In the genomic region with DNA sequence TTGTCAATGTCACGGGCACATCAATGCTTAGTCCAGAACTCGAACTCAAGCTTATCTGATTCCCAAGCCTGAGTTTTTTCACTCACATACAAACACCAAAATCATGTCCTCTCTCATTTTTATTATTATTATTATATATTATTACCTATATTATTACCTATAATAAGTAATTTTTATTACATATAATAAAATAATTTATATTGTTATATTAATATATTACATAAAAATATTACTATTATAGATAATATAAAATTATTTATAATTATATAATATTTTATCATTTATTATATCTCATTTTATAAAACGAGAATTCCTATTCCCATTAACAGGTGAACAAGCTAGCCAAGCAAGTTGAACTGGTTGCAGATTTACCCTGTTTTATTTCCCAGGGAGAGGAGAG, we compare ENCODE assay signal across 21 cellular contexts. TPM values are rescaled to one million over a fixed set of nuclear protein-coding genes. Genes with fewer than 3 reads are reported as not detected.
DNase-seq lines count a peak whose midpoint lies in the region; ATAC-seq and TF ChIP-seq lines count a peak whose summit lies in the region.
"Had no signal": no experiment of that assay in that cellular context is flagged by ENCODE, and none has a peak within 500 bp of the region (broad histone marks: within the 10 kb centered on the region; RNA-seq: fewer than 3 reads in every experiment).

No MANE protein-coding gene starts in this region.

- in situ Hi-C loops in GM23248 (cut with MboI): no loop called here

- no peak overlapping the region for H3K9ac ChIP-seq in GM23248

- H3K27ac Mint-ChIP-seq in dendritic cell treated with granulocyte-macrophage colony-stimulating factor and Interleukin-4, amounts not matched to agents 40 ng/mL and 50 ng/mL, for 4 days: peak overlapping the region; percentile 71
- H3K27ac Mint-ChIP-seq: activated naive CD4-positive, alpha-beta T cell treated with anti-CD3 and anti-CD28 coated beads for 36 hours; CD4-positive, CD25-positive, alpha-beta regulatory T cell had no signal

- TF ChIP-seq CTCF in PC-9 (conservative IDR thresholded peaks at IDR 0.05): no peak
- TF ChIP-seq CTCF in osteoblast (IDR thresholded peaks at IDR 0.05; ENCODE audit: extremely low read depth, low read depth, low read length): no peak

- CTCF ChIA-PET in PC-9 (lab: Charles Lee): no interaction called here

- H3K9me3 ChIP-seq in GM23248 (ENCODE audit: low read depth): no peaks in the 10 kb centered on the region
- H3K9me3 ChIP-seq in PC-9 (ENCODE audit: insufficient read depth, low read depth): no peaks in the 10 kb centered on the region
- no peaks in the 10 kb centered on the region for H3K9me3 ChIP-seq in osteoblast (ENCODE audit: low read depth, low read length)
- H3K9me3 ChIP-seq: prostate gland, suprapubic skin had no signal

- H2AFZ ChIP-seq in GM23248: peak overlapping the region; percentile 84
- H2AFZ ChIP-seq in PC-9: no peak overlapping the region
- H2AFZ ChIP-seq in osteoblast (ENCODE audit: low read length): peak overlapping the region; percentile 98

- H3K4me3 ChIP-seq in GM23248 (no peak overlapping the region), PC-9 (no peak overlapping the region), osteoblast (ENCODE audit: insufficient read depth, low read length) (peak overlapping the region; percentile 34)
- H3K4me3 ChIP-seq: prostate gland, SK-N-MC, suprapubic skin had no signal

- no peaks in the 10 kb centered on the region for H3K9me2 ChIP-seq in GM23248 (ENCODE audit: insufficient read depth)
- H3K9me2 ChIP-seq in PC-9 (ENCODE audit: insufficient read depth): no peaks in the 10 kb centered on the region

- no TSS peak for BruUV-seq in PC-9 (replicated peaks; lab: Mats Ljungman, UMichigan)

- H3K79me2 ChIP-seq in GM23248 (ENCODE audit: insufficient read depth) (no peaks in the 10 kb centered on the region), PC-9 (ENCODE audit: low read depth) (no peaks in the 10 kb centered on the region), osteoblast (ENCODE audit: insufficient read depth, low read length) (no peaks in the 10 kb centered on the region)

- no peaks in the 10 kb centered on the region for H3K27me3 ChIP-seq in GM23248 (replicated peaks; ENCODE audit: insufficient read depth)
- H3K27me3 ChIP-seq in PC-9 (ENCODE audit: insufficient read depth, low read depth): no peaks in the 10 kb centered on the region
- no peaks in the 10 kb centered on the region for H3K27me3 ChIP-seq in osteoblast (ENCODE audit: insufficient read depth, low read length)
- H3K27me3 ChIP-seq: suprapubic skin had no signal

- peaks cover 7% of the 10 kb centered on the region for H3K9me3 Mint-ChIP-seq in dendritic cell treated with granulocyte-macrophage colony-stimulating factor and Interleukin-4, amounts not matched to agents 40 ng/mL and 50 ng/mL, for 4 days
- H3K9me3 Mint-ChIP-seq: activated naive CD4-positive, alpha-beta T cell treated with anti-CD3 and anti-CD28 coated beads for 36 hours had no signal

- H3K4me1 ChIP-seq in GM23248 (ENCODE audit: insufficient read depth): peaks cover 20% of the 10 kb centered on the region
- H3K4me1 ChIP-seq in PC-9 (replicated peaks; ENCODE audit: insufficient read depth): no peaks in the 10 kb centered on the region
- H3K4me1 ChIP-seq in osteoblast (ENCODE audit: insufficient read depth, low read length): peaks cover 7% of the 10 kb centered on the region
- H3K4me1 ChIP-seq: prostate gland, suprapubic skin had no signal

- ATAC-seq in HG03342 (IDR thresholded peaks at IDR 0.05; ENCODE audit: unreplicated experiment): no peak
- ATAC-seq: left cardiac atrium had no signal

- H3K36me3 Mint-ChIP-seq in dendritic cell treated with granulocyte-macrophage colony-stimulating factor and Interleukin-4, amounts not matched to agents 40 ng/mL and 50 ng/mL, for 4 days (ENCODE audit: low read depth): no peaks in the 10 kb centered on the region
- H3K36me3 Mint-ChIP-seq: CD4-positive, CD25-positive, alpha-beta regulatory T cell had no signal

- no peaks in the 10 kb centered on the region for H3K27me3 Mint-ChIP-seq in dendritic cell treated with granulocyte-macrophage colony-stimulating factor and Interleukin-4, amounts not matched to agents 40 ng/mL and 50 ng/mL, for 4 days
- H3K27me3 Mint-ChIP-seq: CD4-positive, CD25-positive, alpha-beta regulatory T cell had no signal

- WGBS in GM23248 (ENCODE audit: low coverage in 1 of 2, low lambda C conversion rate in 2 of 2, missing lambda C conversion rate in 2 of 2), 2 experiments: 93 to 98% methylated on average over 3 of the region's 3 CpGs

- POLR2A ChIA-PET in PC-9 (lab: Charles Lee; ENCODE audit: unreplicated experiment): no interaction called here

- H3K4me3 Mint-ChIP-seq in dendritic cell treated with granulocyte-macrophage colony-stimulating factor and Interleukin-4, amounts not matched to agents 40 ng/mL and 50 ng/mL, for 4 days: no peak overlapping the region
- H3K4me3 Mint-ChIP-seq: activated naive CD4-positive, alpha-beta T cell treated with anti-CD3 and anti-CD28 coated beads for 36 hours; CD4-positive, CD25-positive, alpha-beta regulatory T cell had no signal

- peaks cover 34% of the 10 kb centered on the region for H3K4me1 Mint-ChIP-seq in dendritic cell treated with granulocyte-macrophage colony-stimulating factor and Interleukin-4, amounts not matched to agents 40 ng/mL and 50 ng/mL, for 4 days (ENCODE audit: low read depth)
- H3K4me1 Mint-ChIP-seq: CD4-positive, CD25-positive, alpha-beta regulatory T cell had no signal

- intact Hi-C loops in PC-9 (cut with micrococcal nuclease; ENCODE audit: unreplicated experiment): no loop called here
- intact Hi-C loops in dendritic cell treated with granulocyte-macrophage colony-stimulating factor and Interleukin-4, amounts not matched to agents 40 ng/mL and 50 ng/mL, for 4 days (cut with micrococcal nuclease): no loop called here

- peaks cover 10% of the 10 kb centered on the region for H3F3A ChIP-seq in GM23248 (ENCODE audit: insufficient read depth)
- H3F3A ChIP-seq in PC-9 (ENCODE audit: insufficient read depth, low read depth): no peaks in the 10 kb centered on the region

- H4K20me1 ChIP-seq in GM23248 (ENCODE audit: insufficient read depth) (no peaks in the 10 kb centered on the region), PC-9 (ENCODE audit: insufficient read depth) (no peaks in the 10 kb centered on the region), osteoblast (ENCODE audit: insufficient read depth, low read length) (no peaks in the 10 kb centered on the region)

- DNase-seq in GM23248 (no peak), PC-9 (no peak), osteoblast (ENCODE audit: insufficient read length, low spot score, missing footprints) (no peak), hepatic stellate cell (ENCODE audit: low spot score) (no peak), NCI-H2227 (lab: John Stamatoyannopoulos, UW; ENCODE audit: unreplicated experiment) (no peak)
- DNase-seq: caudate nucleus, head of caudate nucleus, KG1, left cardiac atrium, NCI-H2171 treated with DMSO at 0.1 percent for 48 hours, NCI-H69 had no signal

- H3K36me3 ChIP-seq in GM23248 (ENCODE audit: low read depth) (no peaks in the 10 kb centered on the region), PC-9 (ENCODE audit: low read depth) (no peaks in the 10 kb centered on the region), osteoblast (ENCODE audit: insufficient read depth, low read length) (no peaks in the 10 kb centered on the region)
- H3K36me3 ChIP-seq: prostate gland, suprapubic skin had no signal

- H3K27ac ChIP-seq in GM23248 (peak overlapping the region; percentile 54), PC-9 (no peak overlapping the region), osteoblast (ENCODE audit: low read depth, low read length) (peak overlapping the region; percentile 62)
- H3K27ac ChIP-seq: prostate gland, SK-N-MC, suprapubic skin had no signal

- H3K4me2 ChIP-seq in GM23248 (ENCODE audit: unreplicated experiment) (peak overlapping the region; percentile 11), PC-9 (peak overlapping the region; percentile 9; the same call in 1 of the 2 replicates), osteoblast (ENCODE audit: insufficient read depth, low read length) (peak overlapping the region; percentile 65)

RNA-seq across cellular contexts. Expression of a gene that starts 13.0 kb away (rescaled TPM):
- total RNA-seq in GM23248 (2014; rRNA removed; shearing (Covaris generic)): 2.9 and 3.1 TPM in 2 replicates
- polyA plus RNA-seq in GM23248 (2016; fragmentation: Nextera tagmentation; extraction: Ambion mirVana): 1.1 and 1.2 TPM in 2 replicates
- total RNA-seq in PC-9 (2021): not detected in 2 replicates
- total RNA-seq in osteoblast: not detected in 2 replicates
- total RNA-seq: activated naive CD4-positive, alpha-beta T cell treated with anti-CD3 and anti-CD28 coated beads for 36 hours; CD4-positive, CD25-positive, alpha-beta regulatory T cell; dermis blood vessel endothelial cell; HT-29; T-helper 2 cell treated with Interferon-gamma antibody and Interleukin-4, amounts not matched to agents 100 ng/mL and 5 ng/mL, for 36 hours had no signal
- polyA plus RNA-seq: CD4-positive, CD25-positive, alpha-beta regulatory T cell had no signal

Comparison
In these comparisons a context has a peak if more than half of its experiments do, and no peak if none do; other contexts are left out.
1. H3K4me2 ChIP-seq: peak in every context shown above with its lines; median percentile 65 in osteoblast; 11 in GM23248; 9 in PC-9.